ENCODE assay signal across 1 cellular context in genomic region chr12:4538207-4539160, GRCh38.
TF ChIP-seq lines count a peak whose summit lies in the region.

A gene with protein sequence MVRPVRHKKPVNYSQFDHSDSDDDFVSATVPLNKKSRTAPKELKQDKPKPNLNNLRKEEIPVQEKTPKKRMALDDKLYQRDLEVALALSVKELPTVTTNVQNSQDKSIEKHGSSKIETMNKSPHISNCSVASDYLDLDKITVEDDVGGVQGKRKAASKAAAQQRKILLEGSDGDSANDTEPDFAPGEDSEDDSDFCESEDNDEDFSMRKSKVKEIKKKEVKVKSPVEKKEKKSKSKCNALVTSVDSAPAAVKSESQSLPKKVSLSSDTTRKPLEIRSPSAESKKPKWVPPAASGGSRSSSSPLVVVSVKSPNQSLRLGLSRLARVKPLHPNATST (plus strand): TSS chr12:4538890. CDS start chr12:4538940, 50 bp downstream.

TF ChIP-seq in HepG2, 621 proteins besides CTCF, POLR2A, EP300 and RAD21 (continued from another document and continues in another):
- TF ChIP-seq, protein P1, sequence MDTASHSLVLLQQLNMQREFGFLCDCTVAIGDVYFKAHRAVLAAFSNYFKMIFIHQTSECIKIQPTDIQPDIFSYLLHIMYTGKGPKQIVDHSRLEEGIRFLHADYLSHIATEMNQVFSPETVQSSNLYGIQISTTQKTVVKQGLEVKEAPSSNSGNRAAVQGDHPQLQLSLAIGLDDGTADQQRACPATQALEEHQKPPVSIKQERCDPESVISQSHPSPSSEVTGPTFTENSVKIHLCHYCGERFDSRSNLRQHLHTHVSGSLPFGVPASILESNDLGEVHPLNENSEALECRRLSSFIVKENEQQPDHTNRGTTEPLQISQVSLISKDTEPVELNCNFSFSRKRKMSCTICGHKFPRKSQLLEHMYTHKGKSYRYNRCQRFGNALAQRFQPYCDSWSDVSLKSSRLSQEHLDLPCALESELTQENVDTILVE (CRISPR knock-in tag; IDR thresholded peaks at IDR 0.05), result 0 out of 2 replicates have a peak, but pooled peaks have one; percentile 22
- TF ChIP-seq TAF15 (IDR thresholded peaks at IDR 0.05; ENCODE audit: low read depth, low read length, poor library complexity, severe bottlenecking) (no peak), TRAFD1 (CRISPR knock-in tag; IDR thresholded peaks at IDR 0.05; ENCODE audit: borderline replicate concordance) (no peak), SRSF1 (optimal IDR thresholded peaks at IDR 0.05; ENCODE audit: low read depth, low read length) (no peak), ZNF558 (CRISPR knock-in tag; IDR thresholded peaks at IDR 0.05; ENCODE audit: borderline replicate concordance) (no peak), ARNT2 (CRISPR knock-in tag; IDR thresholded peaks at IDR 0.05; ENCODE audit: low read depth) (no peak), ZNF230 (CRISPR knock-in tag; IDR thresholded peaks at IDR 0.05) (0 out of 2 replicates have a peak, but pooled peaks have one; percentile 66), HHEX (CRISPR knock-in tag; IDR thresholded peaks at IDR 0.05) (no peak), HNRNPK (IDR thresholded peaks at IDR 0.05; ENCODE audit: low read depth, low read length, poor library complexity, severe bottlenecking) (no peak), FOSL1 (CRISPR knock-in tag; IDR thresholded peaks at IDR 0.05; ENCODE audit: borderline replicate concordance) (no peak), ZNF562 (CRISPR knock-in tag; IDR thresholded peaks at IDR 0.05; ENCODE audit: borderline replicate concordance) (no peak), HCFC1 (IDR thresholded peaks at IDR 0.05; ENCODE audit: low read depth, low read length) (peak; percentile 60; the same call in 1 of the 2 replicates), SIN3A (IDR thresholded peaks at IDR 0.05; ENCODE audit: borderline replicate concordance, low read depth, low read length) (peak; percentile 88), ZNF552 (CRISPR knock-in tag; IDR thresholded peaks at IDR 0.05; ENCODE audit: borderline replicate concordance) (no peak), CCAR2 (optimal IDR thresholded peaks at IDR 0.05; ENCODE audit: low read depth, low read length) (no peak), E2F1 (CRISPR knock-in tag; IDR thresholded peaks at IDR 0.05) (peak; percentile 95), GABPA (IDR thresholded peaks at IDR 0.05; ENCODE audit: low read depth, low read length) (peak; percentile 82), GABPA (CRISPR knock-in tag; IDR thresholded peaks at IDR 0.05; ENCODE audit: low read depth) (peak; percentile 99), IRF1 (CRISPR knock-in tag; IDR thresholded peaks at IDR 0.05; ENCODE audit: low read depth) (no peak), TARDBP (CRISPR knock-in tag; IDR thresholded peaks at IDR 0.05) (peak; percentile 28; the same call in 1 of the 2 replicates), ZNF337 (CRISPR knock-in tag; IDR thresholded peaks at IDR 0.05; ENCODE audit: borderline replicate concordance, low read depth) (no peak), ZNF709 (CRISPR knock-in tag; IDR thresholded peaks at IDR 0.05) (no peak), ZNF44 (CRISPR knock-in tag; IDR thresholded peaks at IDR 0.05) (no peak), MXD4 (CRISPR knock-in tag; IDR thresholded peaks at IDR 0.05) (peak; percentile 55; the same call in 1 of the 2 replicates), ZNF619 (CRISPR knock-in tag; IDR thresholded peaks at IDR 0.05) (no peak), PRDM4 (CRISPR knock-in tag; IDR thresholded peaks at IDR 0.05; ENCODE audit: borderline replicate concordance) (0 out of 2 replicates have a peak, but pooled peaks have one; percentile 33), RBAK (CRISPR knock-in tag; IDR thresholded peaks at IDR 0.05) (no peak), CBX5 (CRISPR knock-in tag; IDR thresholded peaks at IDR 0.05; ENCODE audit: borderline replicate concordance) (no peak), PHB2 (IDR thresholded peaks at IDR 0.05; ENCODE audit: partially characterized antibody) (no peak)
- TF ChIP-seq, protein P2, sequence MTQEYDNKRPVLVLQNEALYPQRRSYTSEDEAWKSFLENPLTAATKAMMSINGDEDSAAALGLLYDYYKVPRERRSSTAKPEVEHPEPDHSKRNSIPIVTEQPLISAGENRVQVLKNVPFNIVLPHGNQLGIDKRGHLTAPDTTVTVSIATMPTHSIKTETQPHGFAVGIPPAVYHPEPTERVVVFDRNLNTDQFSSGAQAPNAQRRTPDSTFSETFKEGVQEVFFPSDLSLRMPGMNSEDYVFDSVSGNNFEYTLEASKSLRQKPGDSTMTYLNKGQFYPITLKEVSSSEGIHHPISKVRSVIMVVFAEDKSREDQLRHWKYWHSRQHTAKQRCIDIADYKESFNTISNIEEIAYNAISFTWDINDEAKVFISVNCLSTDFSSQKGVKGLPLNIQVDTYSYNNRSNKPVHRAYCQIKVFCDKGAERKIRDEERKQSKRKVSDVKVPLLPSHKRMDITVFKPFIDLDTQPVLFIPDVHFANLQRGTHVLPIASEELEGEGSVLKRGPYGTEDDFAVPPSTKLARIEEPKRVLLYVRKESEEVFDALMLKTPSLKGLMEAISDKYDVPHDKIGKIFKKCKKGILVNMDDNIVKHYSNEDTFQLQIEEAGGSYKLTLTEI (CRISPR knock-in tag; conservative IDR thresholded peaks at IDR 0.05), result no peak
- TF ChIP-seq, protein P3, sequence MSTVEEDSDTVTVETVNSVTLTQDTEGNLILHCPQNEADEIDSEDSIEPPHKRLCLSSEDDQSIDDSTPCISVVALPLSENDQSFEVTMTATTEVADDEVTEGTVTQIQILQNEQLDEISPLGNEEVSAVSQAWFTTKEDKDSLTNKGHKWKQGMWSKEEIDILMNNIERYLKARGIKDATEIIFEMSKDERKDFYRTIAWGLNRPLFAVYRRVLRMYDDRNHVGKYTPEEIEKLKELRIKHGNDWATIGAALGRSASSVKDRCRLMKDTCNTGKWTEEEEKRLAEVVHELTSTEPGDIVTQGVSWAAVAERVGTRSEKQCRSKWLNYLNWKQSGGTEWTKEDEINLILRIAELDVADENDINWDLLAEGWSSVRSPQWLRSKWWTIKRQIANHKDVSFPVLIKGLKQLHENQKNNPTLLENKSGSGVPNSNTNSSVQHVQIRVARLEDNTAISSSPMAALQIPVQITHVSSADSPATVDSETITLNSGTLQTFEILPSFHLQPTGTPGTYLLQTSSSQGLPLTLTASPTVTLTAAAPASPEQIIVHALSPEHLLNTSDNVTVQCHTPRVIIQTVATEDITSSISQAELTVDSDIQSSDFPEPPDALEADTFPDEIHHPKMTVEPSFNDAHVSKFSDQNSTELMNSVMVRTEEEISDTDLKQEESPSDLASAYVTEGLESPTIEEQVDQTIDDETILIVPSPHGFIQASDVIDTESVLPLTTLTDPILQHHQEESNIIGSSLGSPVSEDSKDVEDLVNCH (CRISPR knock-in tag; IDR thresholded peaks at IDR 0.05), result no peak
- TF ChIP-seq, protein P4, sequence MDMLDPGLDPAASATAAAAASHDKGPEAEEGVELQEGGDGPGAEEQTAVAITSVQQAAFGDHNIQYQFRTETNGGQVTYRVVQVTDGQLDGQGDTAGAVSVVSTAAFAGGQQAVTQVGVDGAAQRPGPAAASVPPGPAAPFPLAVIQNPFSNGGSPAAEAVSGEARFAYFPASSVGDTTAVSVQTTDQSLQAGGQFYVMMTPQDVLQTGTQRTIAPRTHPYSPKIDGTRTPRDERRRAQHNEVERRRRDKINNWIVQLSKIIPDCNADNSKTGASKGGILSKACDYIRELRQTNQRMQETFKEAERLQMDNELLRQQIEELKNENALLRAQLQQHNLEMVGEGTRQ (IDR thresholded peaks at IDR 0.05; ENCODE audit: low read depth, low read length), result no peak
- TF ChIP-seq, protein P4 (CRISPR knock-in tag; IDR thresholded peaks at IDR 0.05; ENCODE audit: borderline replicate concordance), result peak; percentile 86; the same call in 1 of the 2 replicates
- TF ChIP-seq, protein P5, sequence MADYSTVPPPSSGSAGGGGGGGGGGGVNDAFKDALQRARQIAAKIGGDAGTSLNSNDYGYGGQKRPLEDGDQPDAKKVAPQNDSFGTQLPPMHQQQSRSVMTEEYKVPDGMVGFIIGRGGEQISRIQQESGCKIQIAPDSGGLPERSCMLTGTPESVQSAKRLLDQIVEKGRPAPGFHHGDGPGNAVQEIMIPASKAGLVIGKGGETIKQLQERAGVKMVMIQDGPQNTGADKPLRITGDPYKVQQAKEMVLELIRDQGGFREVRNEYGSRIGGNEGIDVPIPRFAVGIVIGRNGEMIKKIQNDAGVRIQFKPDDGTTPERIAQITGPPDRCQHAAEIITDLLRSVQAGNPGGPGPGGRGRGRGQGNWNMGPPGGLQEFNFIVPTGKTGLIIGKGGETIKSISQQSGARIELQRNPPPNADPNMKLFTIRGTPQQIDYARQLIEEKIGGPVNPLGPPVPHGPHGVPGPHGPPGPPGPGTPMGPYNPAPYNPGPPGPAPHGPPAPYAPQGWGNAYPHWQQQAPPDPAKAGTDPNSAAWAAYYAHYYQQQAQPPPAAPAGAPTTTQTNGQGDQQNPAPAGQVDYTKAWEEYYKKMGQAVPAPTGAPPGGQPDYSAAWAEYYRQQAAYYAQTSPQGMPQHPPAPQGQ (CRISPR knock-in tag; IDR thresholded peaks at IDR 0.05; ENCODE audit: borderline replicate concordance), result no peak
- TF ChIP-seq, protein P6, sequence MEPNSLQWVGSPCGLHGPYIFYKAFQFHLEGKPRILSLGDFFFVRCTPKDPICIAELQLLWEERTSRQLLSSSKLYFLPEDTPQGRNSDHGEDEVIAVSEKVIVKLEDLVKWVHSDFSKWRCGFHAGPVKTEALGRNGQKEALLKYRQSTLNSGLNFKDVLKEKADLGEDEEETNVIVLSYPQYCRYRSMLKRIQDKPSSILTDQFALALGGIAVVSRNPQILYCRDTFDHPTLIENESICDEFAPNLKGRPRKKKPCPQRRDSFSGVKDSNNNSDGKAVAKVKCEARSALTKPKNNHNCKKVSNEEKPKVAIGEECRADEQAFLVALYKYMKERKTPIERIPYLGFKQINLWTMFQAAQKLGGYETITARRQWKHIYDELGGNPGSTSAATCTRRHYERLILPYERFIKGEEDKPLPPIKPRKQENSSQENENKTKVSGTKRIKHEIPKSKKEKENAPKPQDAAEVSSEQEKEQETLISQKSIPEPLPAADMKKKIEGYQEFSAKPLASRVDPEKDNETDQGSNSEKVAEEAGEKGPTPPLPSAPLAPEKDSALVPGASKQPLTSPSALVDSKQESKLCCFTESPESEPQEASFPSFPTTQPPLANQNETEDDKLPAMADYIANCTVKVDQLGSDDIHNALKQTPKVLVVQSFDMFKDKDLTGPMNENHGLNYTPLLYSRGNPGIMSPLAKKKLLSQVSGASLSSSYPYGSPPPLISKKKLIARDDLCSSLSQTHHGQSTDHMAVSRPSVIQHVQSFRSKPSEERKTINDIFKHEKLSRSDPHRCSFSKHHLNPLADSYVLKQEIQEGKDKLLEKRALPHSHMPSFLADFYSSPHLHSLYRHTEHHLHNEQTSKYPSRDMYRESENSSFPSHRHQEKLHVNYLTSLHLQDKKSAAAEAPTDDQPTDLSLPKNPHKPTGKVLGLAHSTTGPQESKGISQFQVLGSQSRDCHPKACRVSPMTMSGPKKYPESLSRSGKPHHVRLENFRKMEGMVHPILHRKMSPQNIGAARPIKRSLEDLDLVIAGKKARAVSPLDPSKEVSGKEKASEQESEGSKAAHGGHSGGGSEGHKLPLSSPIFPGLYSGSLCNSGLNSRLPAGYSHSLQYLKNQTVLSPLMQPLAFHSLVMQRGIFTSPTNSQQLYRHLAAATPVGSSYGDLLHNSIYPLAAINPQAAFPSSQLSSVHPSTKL (CRISPR knock-in tag; IDR thresholded peaks at IDR 0.05), result peak; percentile 24; the same call in 1 of the 2 replicates
